Comparison of ENCODE assay signal across 8 cellular contexts in genomic region chr9:112793213-112793810, GRCh38. TPM values are rescaled to one million over a fixed set of nuclear protein-coding genes. Genes with fewer than 3 reads are reported as not detected.
DNase-seq lines count a peak whose midpoint lies in the region; ATAC-seq, FAIRE-seq and TF ChIP-seq lines count a peak whose summit lies in the region.

No MANE protein-coding gene starts in this region.

- H3K4me1 ChIP-seq in OCI-LY1 (ENCODE audit: insufficient read depth, low read length, severe bottlenecking) (peaks cover 18% of the 10 kb centered on the region), esophagus squamous epithelium (no peaks in the 10 kb centered on the region), neural progenitor cell (no peaks in the 10 kb centered on the region), thyroid gland (no peaks in the 10 kb centered on the region)

- peak; percentile 96 for FAIRE-seq in GM12891 (lab: Jason Lieb, UNC)

- H3K27ac Mint-ChIP-seq in neural progenitor cell = no peak overlapping the region

- H3K36me3 ChIP-seq in OCI-LY1 (ENCODE audit: insufficient read depth, low read length) (no peaks in the 10 kb centered on the region), esophagus squamous epithelium (no peaks in the 10 kb centered on the region), neural progenitor cell (no peaks in the 10 kb centered on the region), thyroid gland (no peaks in the 10 kb centered on the region)

- H3K9ac ChIP-seq in OCI-LY1 (ENCODE audit: low read length) (no peak overlapping the region), neural progenitor cell (no peak overlapping the region)

- no peak overlapping the region for H3K4me3 ChIP-seq in OCI-LY1 (ENCODE audit: low read depth, low read length, poor library complexity, severe bottlenecking)
- H3K4me3 ChIP-seq in esophagus squamous epithelium = no peak overlapping the region
- H3K4me3 ChIP-seq in neural progenitor cell = no peak overlapping the region
- H3K4me3 ChIP-seq in thyroid gland (replicated peaks in 1 of 3) = no peak overlapping the region

- TF ChIP-seq CTCF in OCI-LY1 (IDR thresholded peaks at IDR 0.05; ENCODE audit: low read length) (peak; percentile 93), esophagus squamous epithelium (IDR thresholded peaks at IDR 0.05) (peak; percentile 25 to 69 (median 56)), neural progenitor cell (IDR thresholded peaks at IDR 0.05) (peak; percentile 70), thyroid gland (IDR thresholded peaks at IDR 0.05) (peak in 2 of 6 experiments; percentile 12 to 41)

- no peaks in the 10 kb centered on the region for H3F3A ChIP-seq in OCI-LY1 (ENCODE audit: insufficient read depth, low read length)
- H3F3A ChIP-seq in neural progenitor cell (ENCODE audit: low read depth) = no peaks in the 10 kb centered on the region

- peak; percentile 53 for DNase-seq in 8988T
- peak; percentile 48 for DNase-seq in GM12891 (ENCODE audit: insufficient read length, low spot score)
- DNase-seq in activated CD8-positive, alpha-beta memory T cell treated with anti-CD3 and anti-CD28 coated beads, Interleukin-2, amount 50 U/mL, for 48 hours = peak; percentile 91
- DNase-seq in esophagus squamous epithelium (lab: John Stamatoyannopoulos, UW) = no peak
- DNase-seq in neural progenitor cell (ENCODE audit: low spot score) = peak; percentile 72
- DNase-seq in thyroid gland = peak; percentile 22 to 30

- intact Hi-C loops in esophagus squamous epithelium (cut with DNase I) = no loop called here
- intact Hi-C loops in thyroid gland (cut with DNase I) = no loop called here

- no peak overlapping the region for H3K4me2 ChIP-seq in OCI-LY1 (ENCODE audit: low read length)
- no peak overlapping the region for H3K4me2 ChIP-seq in neural progenitor cell

- H3K9me3 ChIP-seq in OCI-LY1 (ENCODE audit: low read length) (no peaks in the 10 kb centered on the region), esophagus squamous epithelium (no peaks in the 10 kb centered on the region), neural progenitor cell (ENCODE audit: low read depth) (no peaks in the 10 kb centered on the region), thyroid gland (no peaks in the 10 kb centered on the region)

- WGBS in esophagus squamous epithelium, 2 donors = 60 to 69% methylated on average over 5 of the region's 5 CpGs
- WGBS in thyroid gland, 2 donors = 68 to 98% methylated on average over 3 to 5 of the region's 5 CpGs

- H4K20me1 ChIP-seq in OCI-LY1 (ENCODE audit: insufficient read depth, low read length) (no peaks in the 10 kb centered on the region), neural progenitor cell (ENCODE audit: low read depth) (peaks cover 7% of the 10 kb centered on the region)

- no peaks in the 10 kb centered on the region for H3K4me1 Mint-ChIP-seq in neural progenitor cell

- H2AFZ ChIP-seq in OCI-LY1 (ENCODE audit: low read length) = no peak overlapping the region
- no peak overlapping the region for H2AFZ ChIP-seq in neural progenitor cell (replicated peaks)

- H3K9me2 ChIP-seq in OCI-LY1 (ENCODE audit: low read depth, low read length) = no peaks in the 10 kb centered on the region

- no peaks in the 10 kb centered on the region for H3K27me3 Mint-ChIP-seq in neural progenitor cell (ENCODE audit: insufficient read depth, low read depth)

- H3K79me2 ChIP-seq in OCI-LY1 (ENCODE audit: insufficient read depth, low read length) = no peaks in the 10 kb centered on the region
- peaks cover 4% of the 10 kb centered on the region for H3K79me2 ChIP-seq in neural progenitor cell (ENCODE audit: low read depth)

- TF ChIP-seq POLR2A in GM12891 (IDR thresholded peaks at IDR 0.05; ENCODE audit: low read depth, low read length) (no peak), esophagus squamous epithelium (IDR thresholded peaks at IDR 0.05) (no peak), thyroid gland (IDR thresholded peaks at IDR 0.05) (no peak)

- no peak overlapping the region for H3K4me3 Mint-ChIP-seq in neural progenitor cell

- H3K9me3 Mint-ChIP-seq in neural progenitor cell = peaks cover 2% of the 10 kb centered on the region

- ATAC-seq in HG03280 (IDR thresholded peaks at IDR 0.05; ENCODE audit: unreplicated experiment) = peak; percentile 84

- no peaks in the 10 kb centered on the region for H3K36me3 Mint-ChIP-seq in neural progenitor cell

- H3K27ac ChIP-seq in OCI-LY1 (ENCODE audit: low read depth, low read length, poor library complexity, severe bottlenecking) = no peak overlapping the region
- H3K27ac ChIP-seq in esophagus squamous epithelium = no peak overlapping the region
- no peak overlapping the region for H3K27ac ChIP-seq in neural progenitor cell
- H3K27ac ChIP-seq in thyroid gland = no peak overlapping the region

- H3K27me3 ChIP-seq in OCI-LY1 (ENCODE audit: insufficient read depth, low read length) = no peaks in the 10 kb centered on the region
- H3K27me3 ChIP-seq in esophagus squamous epithelium = no peaks in the 10 kb centered on the region
- no peaks in the 10 kb centered on the region for H3K27me3 ChIP-seq in neural progenitor cell
- H3K27me3 ChIP-seq in thyroid gland = no peaks in the 10 kb centered on the region

TF ChIP-seq in GM12891, 5 proteins besides CTCF, POLR2A, EP300 and RAD21:
- TF ChIP-seq PAX5 (IDR thresholded peaks at IDR 0.05; ENCODE audit: insufficient read depth, low read length, severe bottlenecking) (peak; percentile 27), POLR2AphosphoS5 (IDR thresholded peaks at IDR 0.05; ENCODE audit: low read depth, low read length) (no peak)

RNA-seq across cellular contexts. Expression of gene SNX30, which starts 42.8 kb away (rescaled TPM):
- polyA plus RNA-seq in GM12891 (2012; ENCODE audit: low read depth, missing spikeins) = 2.1 TPM
- total RNA-seq in esophagus squamous epithelium = 10 to 100 TPM in 1 of 4 donors, 1 to 10 TPM in 3; 4.8 to 10.2 (median 9.3) TPM
- 18.7 and 19.9 TPM in 2 replicates for total RNA-seq in neural progenitor cell (ENCODE audit: low replicate concordance)
- total RNA-seq in thyroid gland = 1 to 10 TPM; 5.5 to 9.4 (median 7.4) TPM
